17 cellular contexts compared by ENCODE assay signal in genomic region chr16:49621240-49622083, GRCh38.
DNase-seq lines count a peak whose midpoint lies in the region; ATAC-seq and TF ChIP-seq lines count a peak whose summit lies in the region.
"Had no signal": no experiment of that assay in that cellular context is flagged by ENCODE, and none has a peak within 500 bp of the region (broad histone marks: within the 10 kb centered on the region; RNA-seq: fewer than 3 reads in every experiment).

No MANE protein-coding gene starts in this region.

- DNase-seq in Daoy (ENCODE audit: low read depth): peak; percentile 62
- DNase-seq in WTC11 (ENCODE audit: low spot score): no peak
- DNase-seq in sciatic nerve (ENCODE audit: low spot score): no peak
- no peak for DNase-seq in activated T-helper 2 cell treated with anti-CD3 and anti-CD28 coated beads, Interferon-gamma antibody, Interleukin-2, Interleukin-4, amounts not matched to agents 10 μg/mL and 5 μg/mL and 100 μg/mL, durations not matched to agents 14 hours and 24 hours and 36 hours (ENCODE audit: low spot score)
- no peak for DNase-seq in cerebellum (ENCODE audit: low spot score)
- DNase-seq in UCSD-AML1 (lab: John Stamatoyannopoulos, UW; ENCODE audit: unreplicated experiment): no peak
- DNase-seq: activated CD4-positive, alpha-beta T cell treated with anti-CD3 and anti-CD28 coated beads, Interleukin-2, amount 50 U/mL, for 4 hours; activated gamma-delta T cell treated with Interleukin-2 at 50 U/mL for 16 hours; cerebellar nuclear complex; NCI-H2029; NCI-H774; stimulated activated CD4-positive, alpha-beta T cell treated with anti-CD3 and anti-CD28 coated beads, Interleukin-2, amount 100 ng/mL, for 48 hours; T-helper 9 cell had no signal

- no peak overlapping the region for H3K4me3 ChIP-seq in iPS-18a (ENCODE audit: low read length)
- H3K4me3 ChIP-seq: GM12878 had no signal

- peaks cover 5% of the 10 kb centered on the region; the same call in 1 of the 2 replicates for H3K36me3 Mint-ChIP-seq in WTC11
- no peaks in the 10 kb centered on the region for H3K36me3 Mint-ChIP-seq in activated T-helper 2 cell treated with anti-CD3 and anti-CD28 coated beads, Interferon-gamma antibody, Interleukin-2, Interleukin-4, amounts not matched to agents 10 μg/mL and 5 μg/mL and 100 μg/mL, durations not matched to agents 14 hours and 24 hours and 36 hours (ENCODE audit: low read depth)

- H3K27me3 Mint-ChIP-seq in WTC11 (ENCODE audit: low read depth): no peaks in the 10 kb centered on the region
- no peaks in the 10 kb centered on the region for H3K27me3 Mint-ChIP-seq in activated T-helper 2 cell treated with anti-CD3 and anti-CD28 coated beads, Interferon-gamma antibody, Interleukin-2, Interleukin-4, amounts not matched to agents 10 μg/mL and 5 μg/mL and 100 μg/mL, durations not matched to agents 14 hours and 24 hours and 36 hours (ENCODE audit: low read depth)

- POLR2A ChIA-PET in WTC11 (lab: Charles Lee): no interaction called here

- no peaks in the 10 kb centered on the region for H3K27me3 ChIP-seq in iPS-18a (ENCODE audit: control insufficient read depth, insufficient read depth, low read length)

- H3K9ac ChIP-seq in iPS-18a (ENCODE audit: low read length): no peak overlapping the region

- peak overlapping the region; percentile 66 for H3K27ac Mint-ChIP-seq in WTC11
- H3K27ac Mint-ChIP-seq in activated T-helper 2 cell treated with anti-CD3 and anti-CD28 coated beads, Interferon-gamma antibody, Interleukin-2, Interleukin-4, amounts not matched to agents 10 μg/mL and 5 μg/mL and 100 μg/mL, durations not matched to agents 14 hours and 24 hours and 36 hours: no peak overlapping the region

- no peak for TF ChIP-seq CTCF in WTC11 (IDR thresholded peaks at IDR 0.05)

- peaks cover 13% of the 10 kb centered on the region for H3K4me1 ChIP-seq in iPS-18a (ENCODE audit: control insufficient read depth, low read depth, low read length)

- no peaks in the 10 kb centered on the region for H3K9me3 ChIP-seq in iPS-18a (ENCODE audit: control insufficient read depth, low read depth, low read length)

- no peaks in the 10 kb centered on the region for H3K9me3 Mint-ChIP-seq in WTC11
- no peaks in the 10 kb centered on the region for H3K9me3 Mint-ChIP-seq in activated T-helper 2 cell treated with anti-CD3 and anti-CD28 coated beads, Interferon-gamma antibody, Interleukin-2, Interleukin-4, amounts not matched to agents 10 μg/mL and 5 μg/mL and 100 μg/mL, durations not matched to agents 14 hours and 24 hours and 36 hours

- peak overlapping the region; percentile 38 for H3K27ac ChIP-seq in iPS-18a (ENCODE audit: low read length)
- H3K27ac ChIP-seq: RWPE1 had no signal

- H3K36me3 ChIP-seq in iPS-18a (ENCODE audit: control insufficient read depth, low read depth, low read length): peaks cover 5% of the 10 kb centered on the region

- peaks cover 15% of the 10 kb centered on the region for H3K4me1 Mint-ChIP-seq in WTC11
- no peaks in the 10 kb centered on the region for H3K4me1 Mint-ChIP-seq in activated T-helper 2 cell treated with anti-CD3 and anti-CD28 coated beads, Interferon-gamma antibody, Interleukin-2, Interleukin-4, amounts not matched to agents 10 μg/mL and 5 μg/mL and 100 μg/mL, durations not matched to agents 14 hours and 24 hours and 36 hours (ENCODE audit: low read depth)

- H3K4me3 Mint-ChIP-seq in WTC11: no peak overlapping the region
- no peak overlapping the region for H3K4me3 Mint-ChIP-seq in activated T-helper 2 cell treated with anti-CD3 and anti-CD28 coated beads, Interferon-gamma antibody, Interleukin-2, Interleukin-4, amounts not matched to agents 10 μg/mL and 5 μg/mL and 100 μg/mL, durations not matched to agents 14 hours and 24 hours and 36 hours (ENCODE audit: low read depth)

- CTCF ChIA-PET in WTC11 (lab: Charles Lee): interaction anchor here (0.5 to 1.2 kb wide), 4 partner anchors 23 to 238 kb away, joined by 3 to 5 read pairs (median 3); no protein-coding TSS in a partner anchor

- ATAC-seq in WTC11 (no peak), sciatic nerve (peak; percentile 11), GM21786 (IDR thresholded peaks at IDR 0.05; ENCODE audit: unreplicated experiment) (no peak)
- ATAC-seq: GM12878 had no signal

- intact Hi-C loops in sciatic nerve (cut with DNase I): no loop called here
- intact Hi-C loops in activated T-helper 2 cell treated with anti-CD3 and anti-CD28 coated beads, Interferon-gamma antibody, Interleukin-2, Interleukin-4, amounts not matched to agents 10 μg/mL and 5 μg/mL and 100 μg/mL, durations not matched to agents 14 hours and 24 hours and 36 hours (cut with micrococcal nuclease): no loop called here

TF ChIP-seq in WTC11, 78 proteins besides CTCF, POLR2A, EP300 and RAD21 (continues in another document):
- TF ChIP-seq, protein P1, sequence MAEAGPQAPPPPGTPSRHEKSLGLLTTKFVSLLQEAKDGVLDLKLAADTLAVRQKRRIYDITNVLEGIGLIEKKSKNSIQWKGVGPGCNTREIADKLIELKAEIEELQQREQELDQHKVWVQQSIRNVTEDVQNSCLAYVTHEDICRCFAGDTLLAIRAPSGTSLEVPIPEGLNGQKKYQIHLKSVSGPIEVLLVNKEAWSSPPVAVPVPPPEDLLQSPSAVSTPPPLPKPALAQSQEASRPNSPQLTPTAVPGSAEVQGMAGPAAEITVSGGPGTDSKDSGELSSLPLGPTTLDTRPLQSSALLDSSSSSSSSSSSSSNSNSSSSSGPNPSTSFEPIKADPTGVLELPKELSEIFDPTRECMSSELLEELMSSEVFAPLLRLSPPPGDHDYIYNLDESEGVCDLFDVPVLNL (CRISPR knock-in tag; IDR thresholded peaks at IDR 0.05; ENCODE audit: borderline replicate concordance, low read depth): no peak
- TF ChIP-seq ZNF317 (CRISPR knock-in tag; IDR thresholded peaks at IDR 0.05; ENCODE audit: borderline replicate concordance, low read depth) (no peak), TEAD1 (CRISPR knock-in tag; IDR thresholded peaks at IDR 0.05) (no peak), MXD4 (CRISPR knock-in tag; IDR thresholded peaks at IDR 0.05; ENCODE audit: borderline replicate concordance) (no peak), NR3C1 (CRISPR knock-in tag; conservative IDR thresholded peaks at IDR 0.05; ENCODE audit: low read depth) (no peak), ERG (CRISPR knock-in tag; IDR thresholded peaks at IDR 0.05) (no peak), ZBTB43 (CRISPR knock-in tag; IDR thresholded peaks at IDR 0.05) (no peak)
- TF ChIP-seq, protein P2, sequence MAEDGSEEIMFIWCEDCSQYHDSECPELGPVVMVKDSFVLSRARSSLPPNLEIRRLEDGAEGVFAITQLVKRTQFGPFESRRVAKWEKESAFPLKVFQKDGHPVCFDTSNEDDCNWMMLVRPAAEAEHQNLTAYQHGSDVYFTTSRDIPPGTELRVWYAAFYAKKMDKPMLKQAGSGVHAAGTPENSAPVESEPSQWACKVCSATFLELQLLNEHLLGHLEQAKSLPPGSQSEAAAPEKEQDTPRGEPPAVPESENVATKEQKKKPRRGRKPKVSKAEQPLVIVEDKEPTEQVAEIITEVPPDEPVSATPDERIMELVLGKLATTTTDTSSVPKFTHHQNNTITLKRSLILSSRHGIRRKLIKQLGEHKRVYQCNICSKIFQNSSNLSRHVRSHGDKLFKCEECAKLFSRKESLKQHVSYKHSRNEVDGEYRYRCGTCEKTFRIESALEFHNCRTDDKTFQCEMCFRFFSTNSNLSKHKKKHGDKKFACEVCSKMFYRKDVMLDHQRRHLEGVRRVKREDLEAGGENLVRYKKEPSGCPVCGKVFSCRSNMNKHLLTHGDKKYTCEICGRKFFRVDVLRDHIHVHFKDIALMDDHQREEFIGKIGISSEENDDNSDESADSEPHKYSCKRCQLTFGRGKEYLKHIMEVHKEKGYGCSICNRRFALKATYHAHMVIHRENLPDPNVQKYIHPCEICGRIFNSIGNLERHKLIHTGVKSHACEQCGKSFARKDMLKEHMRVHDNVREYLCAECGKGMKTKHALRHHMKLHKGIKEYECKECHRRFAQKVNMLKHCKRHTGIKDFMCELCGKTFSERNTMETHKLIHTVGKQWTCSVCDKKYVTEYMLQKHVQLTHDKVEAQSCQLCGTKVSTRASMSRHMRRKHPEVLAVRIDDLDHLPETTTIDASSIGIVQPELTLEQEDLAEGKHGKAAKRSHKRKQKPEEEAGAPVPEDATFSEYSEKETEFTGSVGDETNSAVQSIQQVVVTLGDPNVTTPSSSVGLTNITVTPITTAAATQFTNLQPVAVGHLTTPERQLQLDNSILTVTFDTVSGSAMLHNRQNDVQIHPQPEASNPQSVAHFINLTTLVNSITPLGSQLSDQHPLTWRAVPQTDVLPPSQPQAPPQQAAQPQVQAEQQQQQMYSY (CRISPR knock-in tag; IDR thresholded peaks at IDR 0.05): no peak
